14 cellular contexts compared by ENCODE assay signal in the genomic region with DNA sequence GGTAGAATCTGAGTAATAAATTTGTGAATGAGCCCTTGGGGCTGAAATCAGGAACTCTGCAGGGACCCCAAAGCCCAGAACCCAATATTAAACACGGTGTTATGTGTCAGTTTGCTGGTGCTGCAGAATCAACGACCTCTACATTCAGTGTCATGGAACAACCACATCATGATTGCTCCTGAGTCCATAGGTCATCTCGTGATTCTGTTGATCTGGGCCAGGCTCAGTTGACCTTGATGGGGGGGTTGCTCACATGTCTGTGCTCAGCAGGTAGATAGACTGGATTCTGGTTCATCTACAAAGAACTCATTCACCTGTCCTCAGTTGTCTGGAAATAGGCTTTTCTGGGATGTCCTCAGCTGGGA. TPM values are rescaled to one million over a fixed set of nuclear protein-coding genes. Genes with fewer than 3 reads are reported as not detected.
DNase-seq lines count a peak whose midpoint lies in the region; ATAC-seq, FAIRE-seq and TF ChIP-seq lines count a peak whose summit lies in the region.
"Had no signal": no experiment of that assay in that cellular context is flagged by ENCODE, and none has a peak within 500 bp of the region (broad histone marks: within the 10 kb centered on the region; RNA-seq: fewer than 3 reads in every experiment).

No MANE protein-coding gene starts in this region.

- H2AFZ ChIP-seq in K562 (ENCODE audit: low read depth, low read length), result no peak overlapping the region
- no peak overlapping the region for H2AFZ ChIP-seq in mesenchymal stem cell (ENCODE audit: low read depth, low read length)
- H2AFZ ChIP-seq: GM23338 had no signal

- CTCF ChIA-PET in K562 (lab: Yijun Ruan, JAX; ENCODE audit: low intra/inter-chr PET ratio), result interaction anchor here (0.9 kb wide), 1 partner anchor 161 kb away, joined by 3 read pairs; no protein-coding TSS in a partner anchor

- POLR2A ChIA-PET in K562 (lab: Yijun Ruan, JAX), result interaction anchor here (1.5 kb wide), 1 partner anchor 14 kb away, joined by 4 read pairs; no protein-coding TSS in a partner anchor

- no peaks in the 10 kb centered on the region for H4K20me1 ChIP-seq in K562 (replicated peaks; ENCODE audit: control insufficient read depth, insufficient read depth, low read length)
- H4K20me1 ChIP-seq: BLaER1 had no signal

- H3K79me1 ChIP-seq in mesenchymal stem cell (replicated peaks; ENCODE audit: low read length, poor library complexity, severe bottlenecking), result no peaks in the 10 kb centered on the region

- no peak overlapping the region for H3K4me3 Mint-ChIP-seq in T-helper 17 cell
- H3K4me3 Mint-ChIP-seq: CD4-positive, alpha-beta memory T cell; GM23338; HFFc6 had no signal

- H3K27ac ChIP-seq in K562 (ENCODE audit: extremely low read depth, low read depth, low read length), result no peak overlapping the region
- no peak overlapping the region for H3K27ac ChIP-seq in mesenchymal stem cell (ENCODE audit: low read length, poor library complexity, severe bottlenecking)
- H3K27ac ChIP-seq: BLaER1 had no signal

- peaks cover 76% of the 10 kb centered on the region for H3K27me3 Mint-ChIP-seq in T-helper 17 cell

- H3K4me1 Mint-ChIP-seq in T-helper 17 cell, result peaks cover 6% of the 10 kb centered on the region
- H3K4me1 Mint-ChIP-seq: GM23338 had no signal

- peak overlapping the region; percentile 14 for H2AK5ac ChIP-seq in mesenchymal stem cell (ENCODE audit: low read length, severe bottlenecking)

- TF ChIP-seq EP300 in K562 (IDR thresholded peaks at IDR 0.05; ENCODE audit: low read length), result no peak

- no peak for FAIRE-seq in K562 (lab: Jason Lieb, UNC)

- H3K27me3 ChIP-seq in K562 (ENCODE audit: control insufficient read depth in 2 of 2, insufficient read depth in 2 of 2, low read length in 2 of 2), result peaks cover 5 to 39% of the 10 kb centered on the region in 2 experiments; a peak in 4 of 5 replicates
- H3K27me3 ChIP-seq in mesenchymal stem cell (ENCODE audit: control insufficient read depth in 1 of 2, insufficient read depth in 1 of 2, low read length in 2 of 2), result peaks cover 6 to 65% of the 10 kb centered on the region in 2 experiments
- H3K27me3 ChIP-seq: BLaER1 had no signal

- no peak for ATAC-seq in K562
- peak; percentile 70 for ATAC-seq in left lobe of liver
- no peak for ATAC-seq in T-helper 17 cell
- ATAC-seq in HG03432 (IDR thresholded peaks at IDR 0.05; ENCODE audit: unreplicated experiment), result no peak

- H3K36me3 Mint-ChIP-seq in T-helper 17 cell (ENCODE audit: low read depth), result peaks cover 4% of the 10 kb centered on the region
- H3K36me3 Mint-ChIP-seq: CD14-positive monocyte; CD4-positive, alpha-beta memory T cell had no signal

- no peak overlapping the region for H2BK120ac ChIP-seq in mesenchymal stem cell (ENCODE audit: low read depth, low read length)

- H3K9me3 ChIP-seq in K562 (replicated peaks; ENCODE audit: control insufficient read depth, insufficient read depth, low read depth, low read length), result no peaks in the 10 kb centered on the region
- no peaks in the 10 kb centered on the region for H3K9me3 ChIP-seq in mesenchymal stem cell (ENCODE audit: control insufficient read depth, low read length)
- H3K9me3 ChIP-seq in T-helper 17 cell (ENCODE audit: control insufficient read depth, low read length, poor library complexity, severe bottlenecking), result no peaks in the 10 kb centered on the region
- H3K9me3 ChIP-seq: BLaER1 had no signal

- no peak overlapping the region for H2BK5ac ChIP-seq in mesenchymal stem cell (ENCODE audit: low read depth, low read length, poor library complexity, severe bottlenecking)

- intact Hi-C loops in K562 (cut with micrococcal nuclease), result loop anchor here (2.0 kb wide), 1 partner anchor 107 kb away; no protein-coding TSS in a partner anchor

- peaks cover 6 to 7% of the 10 kb centered on the region in 2 experiments; a peak in 4 of 5 replicates for H3K4me1 ChIP-seq in K562 (replicated peaks in 1 of 2; ENCODE audit: control insufficient read depth in 2 of 2, insufficient read depth in 2 of 2, low read length in 2 of 2)
- H3K4me1 ChIP-seq in mesenchymal stem cell (ENCODE audit: control insufficient read depth, insufficient read depth, low read depth, low read length), result peaks cover 19% of the 10 kb centered on the region

- H2BK12ac ChIP-seq in mesenchymal stem cell (ENCODE audit: low read length in 2 of 2), result no peak overlapping the region

- H2BK15ac ChIP-seq in mesenchymal stem cell (ENCODE audit: low read depth, poor library complexity, severe bottlenecking), result no peak overlapping the region

- H3K27ac Mint-ChIP-seq in T-helper 17 cell, result no peak overlapping the region
- H3K27ac Mint-ChIP-seq: GM23338, HFFc6 had no signal

- no peak overlapping the region for H3K23ac ChIP-seq in mesenchymal stem cell (ENCODE audit: low read length in 2 of 2)

- 19% methylated on average over 3 of the region's 3 CpGs for WGBS in K562 (ENCODE audit: insufficient coverage, low coverage, missing lambda C conversion rate)
- WGBS in mesenchymal stem cell, result 70% methylated on average over 3 of the region's 3 CpGs

- TF ChIP-seq RAD21 in K562 (CRISPR knock-in tag; conservative IDR thresholded peaks at IDR 0.05 in 1 of 2, IDR thresholded peaks at IDR 0.05 in 1 of 2), result no peak

- no peaks in the 10 kb centered on the region for H3K79me2 ChIP-seq in K562 (ENCODE audit: control insufficient read depth, insufficient read depth, low read length)

- H3K4me3 ChIP-seq in K562, result no peak overlapping the region
- H3K4me3 ChIP-seq in mesenchymal stem cell (ENCODE audit: insufficient read depth in 1 of 2, low read depth in 1 of 2, low read length in 2 of 2), result no peak overlapping the region
- H3K4me3 ChIP-seq: BLaER1, GM23338 had no signal

- H3K9ac ChIP-seq in K562 (ENCODE audit: insufficient read depth in 1 of 2, low read depth in 2 of 2, low read length in 2 of 2), result no peak overlapping the region
- H3K9ac ChIP-seq in mesenchymal stem cell (ENCODE audit: low read length), result no peak overlapping the region
- H3K9ac ChIP-seq: BLaER1 had no signal

- H3K18ac ChIP-seq in mesenchymal stem cell (ENCODE audit: low read depth in 1 of 2, low read length in 2 of 2), result no peak overlapping the region

- H3K4me2 ChIP-seq in K562 (ENCODE audit: insufficient read depth, low read length) (no peak overlapping the region), mesenchymal stem cell (ENCODE audit: low read length, poor library complexity, severe bottlenecking) (no peak overlapping the region)
- H3K4me2 ChIP-seq: BLaER1, GM23338 had no signal

- no peak for TF ChIP-seq POLR2A in K562 (conservative IDR thresholded peaks at IDR 0.05)

- no peak overlapping the region for H3K14ac ChIP-seq in mesenchymal stem cell (ENCODE audit: low read length in 2 of 2)

- DNase-seq in K562 (ENCODE audit: extremely low read depth in 1 of 4, low spot score in 3 of 4) (no peak), left lobe of liver (ENCODE audit: low spot score) (peak; percentile 84), mesenchymal stem cell (no peak), iPS-NIHi11 (ENCODE audit: low spot score) (no peak), T-helper 17 cell (no peak), foreskin melanocyte (no peak)

- no peak overlapping the region for H4K8ac ChIP-seq in mesenchymal stem cell (ENCODE audit: low read length)

- H3K4ac ChIP-seq in mesenchymal stem cell (ENCODE audit: low read depth in 1 of 2, low read length in 2 of 2), result no peak overlapping the region

- no TSS peak for BruUV-seq in K562 (replicated peaks; lab: Mats Ljungman, UMichigan)

- no peaks in the 10 kb centered on the region for H3K9me1 ChIP-seq in K562 (ENCODE audit: control insufficient read depth, insufficient read depth, low read length)

- in situ Hi-C loops in K562 (cut with MboI), result no loop called here

- no peak for TF ChIP-seq CTCF in K562 (IDR thresholded peaks at IDR 0.05 in 2 of 3, conservative IDR thresholded peaks at IDR 0.05 in 1 of 3; ENCODE audit: insufficient read depth in 2 of 3, low read depth in 1 of 3, low read length in 3 of 3)

- H4K91ac ChIP-seq in mesenchymal stem cell (ENCODE audit: low read length), result no peak overlapping the region

- H3K36me3 ChIP-seq in K562 (ENCODE audit: control insufficient read depth, insufficient read depth, low read length), result no peaks in the 10 kb centered on the region
- H3K36me3 ChIP-seq in mesenchymal stem cell (ENCODE audit: control insufficient read depth in 1 of 2, insufficient read depth in 2 of 2, low read depth in 1 of 2, low read length in 2 of 2), result no peaks in the 10 kb centered on the region
- H3K36me3 ChIP-seq: BLaER1 had no signal

RNA-seq across cellular contexts. Expression of gene IGFL1, which starts 39.6 kb away (rescaled TPM):
- not detected in 2 replicates for total RNA-seq in K562 (2011; cell fraction: chromatin; rRNA removed; ENCODE audit: low replicate concordance)
- total RNA-seq in K562 (2011; cell fraction: nucleolus; rRNA removed), result not detected in 2 replicates
- total RNA-seq in K562 (2011; cell fraction: nucleoplasm; rRNA removed), result not detected in 2 replicates
- total RNA-seq in K562 (2014; rRNA removed), result not detected in 2 replicates
- not detected in 2 replicates for total RNA-seq in K562 (2014; rRNA removed; fragmentation: Illumina TruSeq; extraction: Trizol)
- not detected in 2 replicates for total RNA-seq in K562 (2015; rRNA removed; fragmentation: Illumina TruSeq; extraction: Trizol)
- not detected in 2 replicates for total RNA-seq in K562 (2021)
- not detected in 2 replicates for polyA plus RNA-seq in K562 (2011; rRNA removed)
- not detected in 2 replicates for polyA plus RNA-seq in K562 (2011; cell fraction: cytosol; rRNA removed)
- not detected in 2 replicates for polyA plus RNA-seq in K562 (2011; cell fraction: nucleus; rRNA removed)
- not detected in 2 replicates for polyA plus RNA-seq in K562 (2012)
- not detected in 2 replicates for polyA plus RNA-seq in K562 (2014; fragmentation: Illumina TruSeq; extraction: Trizol)
- polyA plus RNA-seq in K562 (2014; fragmentation: Nextera tagmentation; extraction: Ambion mirVana), result not detected
- polyA plus RNA-seq in K562 (2014; rRNA removed), result not detected in 2 replicates
- not detected in 2 replicates for polyA minus RNA-seq in K562 (2011; rRNA and poly(A)+ RNA removed)
- polyA minus RNA-seq in K562 (2011; cell fraction: cytosol; rRNA and poly(A)+ RNA removed), result not detected in 2 replicates
- polyA minus RNA-seq in K562 (2011; cell fraction: nucleus; rRNA and poly(A)+ RNA removed), result not detected in 2 replicates
- not detected for total RNA-seq in left lobe of liver
- not detected for polyA plus RNA-seq in mesenchymal stem cell (2013, experiment 1 of 2)
- not detected for polyA plus RNA-seq in mesenchymal stem cell (2013, experiment 2 of 2)
- total RNA-seq in T-helper 17 cell, result not detected
- total RNA-seq: Calu3; CD4-positive, alpha-beta memory T cell; GM23338; H7; HFFc6 had no signal
- polyA plus RNA-seq: CD14-positive monocyte; CD4-positive, alpha-beta memory T cell; GM23338 had no signal

RNA-seq across cellular contexts. Expression of gene IGFL2, which starts 41.9 kb away (rescaled TPM):
- total RNA-seq in K562 (2011; cell fraction: chromatin; rRNA removed; ENCODE audit: low replicate concordance), result not detected in 2 replicates
- total RNA-seq in K562 (2011; cell fraction: nucleolus; rRNA removed), result not detected in 2 replicates
- not detected in 2 replicates for total RNA-seq in K562 (2011; cell fraction: nucleoplasm; rRNA removed)
- total RNA-seq in K562 (2014; rRNA removed), result 0.57 and 0.68 TPM in 2 replicates
- 0.55 TPM in 1 of 2 replicates, not detected in the other for total RNA-seq in K562 (2014; rRNA removed; fragmentation: Illumina TruSeq; extraction: Trizol)
- total RNA-seq in K562 (2015; rRNA removed; fragmentation: Illumina TruSeq; extraction: Trizol), result 1.7 and 2.6 TPM in 2 replicates
- total RNA-seq in K562 (2021), result 0.47 and 0.75 TPM in 2 replicates
- 0.72 TPM in 1 of 2 replicates, not detected in the other for polyA plus RNA-seq in K562 (2011; rRNA removed)
- polyA plus RNA-seq in K562 (2011; cell fraction: cytosol; rRNA removed), result 0.90 TPM in 1 of 2 replicates, not detected in the other
- 0.22 TPM in 1 of 2 replicates, not detected in the other for polyA plus RNA-seq in K562 (2011; cell fraction: nucleus; rRNA removed)
- polyA plus RNA-seq in K562 (2012), result 2.2 and 5.4 TPM in 2 replicates
- 0.61 and 0.79 TPM in 2 replicates for polyA plus RNA-seq in K562 (2014; fragmentation: Illumina TruSeq; extraction: Trizol)
- under 1 TPM; 0.42 to 0.77 TPM for polyA plus RNA-seq in K562 (2014; fragmentation: Nextera tagmentation; extraction: Ambion mirVana)
- 0.36 TPM in 1 of 2 replicates, not detected in the other for polyA plus RNA-seq in K562 (2014; rRNA removed)
- polyA minus RNA-seq in K562 (2011; rRNA and poly(A)+ RNA removed), result not detected in 2 replicates
- polyA minus RNA-seq in K562 (2011; cell fraction: cytosol; rRNA and poly(A)+ RNA removed), result not detected in 2 replicates
- not detected in 2 replicates for polyA minus RNA-seq in K562 (2011; cell fraction: nucleus; rRNA and poly(A)+ RNA removed)
- total RNA-seq in left lobe of liver, result not detected
- not detected for polyA plus RNA-seq in mesenchymal stem cell (2013, experiment 1 of 2)
- polyA plus RNA-seq in mesenchymal stem cell (2013, experiment 2 of 2), result not detected
- under 1 TPM in 1 of 2 donors, not detected in 1; 0.72 TPM for total RNA-seq in T-helper 17 cell
- total RNA-seq: Calu3, GM23338, HFFc6 had no signal
- polyA plus RNA-seq: CD14-positive monocyte, GM23338 had no signal
